ENCODE assay signal across 2 cellular contexts in genomic region chr11:33828604-33829429, GRCh38.
TF ChIP-seq lines count a peak whose summit lies in the region.

No MANE protein-coding gene starts in this region.

TF ChIP-seq in HCT116, 20 proteins besides CTCF, POLR2A, EP300 and RAD21 (continued from another document):
- TF ChIP-seq ATF3 (IDR thresholded peaks at IDR 0.05) (no peak), SP1 (IDR thresholded peaks at IDR 0.05; ENCODE audit: low read depth) (no peak), MAX (IDR thresholded peaks at IDR 0.05) (no peak), ELF1 (IDR thresholded peaks at IDR 0.05; ENCODE audit: borderline replicate concordance, low read depth) (no peak)

TF ChIP-seq in HepG2, 621 proteins besides CTCF, POLR2A, EP300 and RAD21:
- TF ChIP-seq ZNF687 (CRISPR knock-in tag; IDR thresholded peaks at IDR 0.05) (peak; percentile 31; the same call in 1 of the 2 replicates), ZNF850 (CRISPR knock-in tag; conservative IDR thresholded peaks at IDR 0.05) (no peak), ZNF33A (CRISPR knock-in tag; IDR thresholded peaks at IDR 0.05; ENCODE audit: borderline replicate concordance) (no peak), FIP1L1 (IDR thresholded peaks at IDR 0.05; ENCODE audit: borderline replicate concordance, insufficient read depth, low read depth, low read length) (no peak), CENPX (CRISPR knock-in tag; IDR thresholded peaks at IDR 0.05) (no peak), SCMH1 (CRISPR knock-in tag; IDR thresholded peaks at IDR 0.05; ENCODE audit: borderline replicate concordance) (no peak), KLF15 (CRISPR knock-in tag; IDR thresholded peaks at IDR 0.05; ENCODE audit: borderline replicate concordance) (no peak), ZNF768 (CRISPR knock-in tag; IDR thresholded peaks at IDR 0.05) (0 out of 2 replicates have a peak, but pooled peaks have one; percentile 26), ZNF33B (CRISPR knock-in tag; IDR thresholded peaks at IDR 0.05) (no peak), SOX6 (IDR thresholded peaks at IDR 0.05) (no peak), SOX6 (CRISPR knock-in tag; IDR thresholded peaks at IDR 0.05) (no peak), ISL2 (CRISPR knock-in tag; IDR thresholded peaks at IDR 0.05) (no peak), TBL1XR1 (IDR thresholded peaks at IDR 0.05; ENCODE audit: borderline replicate concordance, low read length, partially characterized antibody) (no peak), ZNF564 (CRISPR knock-in tag; IDR thresholded peaks at IDR 0.05) (no peak), IKZF1 (IDR thresholded peaks at IDR 0.05) (no peak), CBX5 (CRISPR knock-in tag; IDR thresholded peaks at IDR 0.05; ENCODE audit: borderline replicate concordance) (no peak), NFKB2 (CRISPR knock-in tag; IDR thresholded peaks at IDR 0.05; ENCODE audit: borderline replicate concordance) (no peak), CHCHD3 (CRISPR knock-in tag; IDR thresholded peaks at IDR 0.05) (no peak), BORCS8-MEF2B (CRISPR knock-in tag; IDR thresholded peaks at IDR 0.05) (no peak), ZNF781 (CRISPR knock-in tag; IDR thresholded peaks at IDR 0.05; ENCODE audit: borderline replicate concordance, not compliant biosample characterization) (no peak), ZNF792 (CRISPR knock-in tag; IDR thresholded peaks at IDR 0.05) (no peak), SOX13 (IDR thresholded peaks at IDR 0.05) (no peak), SOX13 (CRISPR knock-in tag; conservative IDR thresholded peaks at IDR 0.05 in 1 of 2, IDR thresholded peaks at IDR 0.05 in 1 of 2) (no peak), EZH2 (conservative IDR thresholded peaks at IDR 0.05; ENCODE audit: low read depth, low read length) (peak; percentile 69; the same call in 1 of the 2 replicates), ZNF276 (CRISPR knock-in tag; IDR thresholded peaks at IDR 0.05; ENCODE audit: low read depth) (no peak), ZNF143 (CRISPR knock-in tag; IDR thresholded peaks at IDR 0.05) (no peak)
- TF ChIP-seq, protein P1, sequence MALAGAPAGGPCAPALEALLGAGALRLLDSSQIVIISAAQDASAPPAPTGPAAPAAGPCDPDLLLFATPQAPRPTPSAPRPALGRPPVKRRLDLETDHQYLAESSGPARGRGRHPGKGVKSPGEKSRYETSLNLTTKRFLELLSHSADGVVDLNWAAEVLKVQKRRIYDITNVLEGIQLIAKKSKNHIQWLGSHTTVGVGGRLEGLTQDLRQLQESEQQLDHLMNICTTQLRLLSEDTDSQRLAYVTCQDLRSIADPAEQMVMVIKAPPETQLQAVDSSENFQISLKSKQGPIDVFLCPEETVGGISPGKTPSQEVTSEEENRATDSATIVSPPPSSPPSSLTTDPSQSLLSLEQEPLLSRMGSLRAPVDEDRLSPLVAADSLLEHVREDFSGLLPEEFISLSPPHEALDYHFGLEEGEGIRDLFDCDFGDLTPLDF (CRISPR knock-in tag; IDR thresholded peaks at IDR 0.05), result no peak
- TF ChIP-seq, protein P2, sequence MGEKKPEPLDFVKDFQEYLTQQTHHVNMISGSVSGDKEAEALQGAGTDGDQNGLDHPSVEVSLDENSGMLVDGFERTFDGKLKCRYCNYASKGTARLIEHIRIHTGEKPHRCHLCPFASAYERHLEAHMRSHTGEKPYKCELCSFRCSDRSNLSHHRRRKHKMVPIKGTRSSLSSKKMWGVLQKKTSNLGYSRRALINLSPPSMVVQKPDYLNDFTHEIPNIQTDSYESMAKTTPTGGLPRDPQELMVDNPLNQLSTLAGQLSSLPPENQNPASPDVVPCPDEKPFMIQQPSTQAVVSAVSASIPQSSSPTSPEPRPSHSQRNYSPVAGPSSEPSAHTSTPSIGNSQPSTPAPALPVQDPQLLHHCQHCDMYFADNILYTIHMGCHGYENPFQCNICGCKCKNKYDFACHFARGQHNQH (CRISPR knock-in tag; IDR thresholded peaks at IDR 0.05), result no peak
